Comparison of ENCODE assay signal across 20 cellular contexts in genomic region chr5:134380367-134380766, GRCh38. TPM values are rescaled to one million over a fixed set of nuclear protein-coding genes. Genes with fewer than 3 reads are reported as not detected.
DNase-seq lines count a peak whose midpoint lies in the region; ATAC-seq and TF ChIP-seq lines count a peak whose summit lies in the region.
"Had no signal": no experiment of that assay in that cellular context is flagged by ENCODE, and none has a peak within 500 bp of the region (broad histone marks: within the 10 kb centered on the region; RNA-seq: fewer than 3 reads in every experiment).

No MANE protein-coding gene starts in this region.

- ATAC-seq in activated naive CD4-positive, alpha-beta T cell treated with anti-CD3 and anti-CD28 coated beads, Interleukin-2, amount 50 U/mL, for 72 hours = no peak
- no peak for ATAC-seq in stimulated activated effector memory CD8-positive, alpha-beta T cell treated with anti-CD3 and anti-CD28 coated beads, Interleukin-12 subunit alpha, Interleukin-12 subunit beta, amount 100 ng/mL, for 72 hours
- no peak for ATAC-seq in HG03342 (IDR thresholded peaks at IDR 0.05; ENCODE audit: unreplicated experiment)

- no peaks in the 10 kb centered on the region for H3K27me3 Mint-ChIP-seq in T-helper 1 cell treated with Interleukin-12 subunit alpha and Interleukin-12 subunit beta and Interleukin-4 antibody, amounts not matched to agents 30 μg/mL and 1 μg/mL, for 36 hours (ENCODE audit: low read depth)
- H3K27me3 Mint-ChIP-seq in activated naive CD4-positive, alpha-beta T cell treated with anti-CD3 and anti-CD28 coated beads, Interleukin-2, amount 50 U/mL, for 24 hours = no peaks in the 10 kb centered on the region
- H3K27me3 Mint-ChIP-seq: B cell had no signal

- TF ChIP-seq CTCF in GM10266 (IDR thresholded peaks at IDR 0.05; ENCODE audit: control insufficient read depth, insufficient read depth, low read depth, missing control alignments) = no peak

- peak overlapping the region; percentile 37 for H3K27ac ChIP-seq in effector memory CD4-positive, alpha-beta T cell (ENCODE audit: insufficient read depth, low read length, poor library complexity, severe bottlenecking)
- H3K27ac ChIP-seq: 22Rv1 had no signal

- peaks cover 50% of the 10 kb centered on the region for H3K36me3 ChIP-seq in effector memory CD4-positive, alpha-beta T cell (ENCODE audit: control insufficient read depth, insufficient read depth, low read length)

- H3K27me3 ChIP-seq in effector memory CD4-positive, alpha-beta T cell (replicated peaks; ENCODE audit: control insufficient read depth, insufficient read depth, low read length, poor library complexity, severe bottlenecking) = no peaks in the 10 kb centered on the region

- peak overlapping the region; percentile 22 for H3K27ac Mint-ChIP-seq in T-helper 1 cell treated with Interleukin-12 subunit alpha and Interleukin-12 subunit beta and Interleukin-4 antibody, amounts not matched to agents 30 μg/mL and 1 μg/mL, for 36 hours
- peak overlapping the region; percentile 84 for H3K27ac Mint-ChIP-seq in activated naive CD4-positive, alpha-beta T cell treated with anti-CD3 and anti-CD28 coated beads, Interleukin-2, amount 50 U/mL, for 24 hours
- peak overlapping the region in 1 of 2 donors; percentile 77 for H3K27ac Mint-ChIP-seq in activated naive CD4-positive, alpha-beta T cell treated with anti-CD3 and anti-CD28 coated beads, Interleukin-2, amount 50 U/mL, for 72 hours
- H3K27ac Mint-ChIP-seq in stimulated activated effector memory CD8-positive, alpha-beta T cell treated with anti-CD3 and anti-CD28 coated beads, Interleukin-12 subunit alpha, Interleukin-12 subunit beta, amount 100 ng/mL, for 72 hours = no peak overlapping the region
- H3K27ac Mint-ChIP-seq: B cell had no signal

- peaks cover 31% of the 10 kb centered on the region for H3K4me1 Mint-ChIP-seq in T-helper 1 cell treated with Interleukin-12 subunit alpha and Interleukin-12 subunit beta and Interleukin-4 antibody, amounts not matched to agents 30 μg/mL and 1 μg/mL, for 36 hours (ENCODE audit: low read depth)
- H3K4me1 Mint-ChIP-seq in activated naive CD4-positive, alpha-beta T cell treated with anti-CD3 and anti-CD28 coated beads, Interleukin-2, amount 50 U/mL, for 24 hours = peaks cover 66% of the 10 kb centered on the region
- H3K4me1 Mint-ChIP-seq in stimulated activated effector memory CD8-positive, alpha-beta T cell treated with anti-CD3 and anti-CD28 coated beads, Interleukin-12 subunit alpha, Interleukin-12 subunit beta, amount 100 ng/mL, for 72 hours = peaks cover 13% of the 10 kb centered on the region

- no peaks in the 10 kb centered on the region for H3K9me3 Mint-ChIP-seq in T-helper 1 cell treated with Interleukin-12 subunit alpha and Interleukin-12 subunit beta and Interleukin-4 antibody, amounts not matched to agents 30 μg/mL and 1 μg/mL, for 36 hours
- H3K9me3 Mint-ChIP-seq in activated naive CD4-positive, alpha-beta T cell treated with anti-CD3 and anti-CD28 coated beads, Interleukin-2, amount 50 U/mL, for 24 hours = no peaks in the 10 kb centered on the region
- no peaks in the 10 kb centered on the region for H3K9me3 Mint-ChIP-seq in activated naive CD4-positive, alpha-beta T cell treated with anti-CD3 and anti-CD28 coated beads, Interleukin-2, amount 50 U/mL, for 72 hours
- H3K9me3 Mint-ChIP-seq in stimulated activated effector memory CD8-positive, alpha-beta T cell treated with anti-CD3 and anti-CD28 coated beads, Interleukin-12 subunit alpha, Interleukin-12 subunit beta, amount 100 ng/mL, for 72 hours = no peaks in the 10 kb centered on the region

- no peak for DNase-seq in T-helper 1 cell
- DNase-seq in activated naive CD4-positive, alpha-beta T cell treated with anti-CD3 and anti-CD28 coated beads, Interleukin-2, amount 50 U/mL, for 72 hours (ENCODE audit: low spot score in 2 of 2) = no peak
- no peak for DNase-seq in effector memory CD4-positive, alpha-beta T cell
- DNase-seq in GM10266 (ENCODE audit: extremely low spot score) = no peak
- DNase-seq in stimulated activated effector memory CD8-positive, alpha-beta T cell treated with anti-CD3 and anti-CD28 coated beads, Interleukin-12 subunit alpha, Interleukin-12 subunit beta, amount 100 ng/mL, for 72 hours (ENCODE audit: low spot score in 2 of 2) = no peak
- DNase-seq: DMS79 treated with DMSO at 0.1 percent for 48 hours, GDM1, MV-4-11, NCI-H1417, NCI-H1930, NCI-H446 treated with DMSO at 0.1 percent for 48 hours, OCI-M1, SHP77 treated with DMSO at 0.1 percent for 48 hours had no signal

- H3K4me3 ChIP-seq in effector memory CD4-positive, alpha-beta T cell (ENCODE audit: insufficient read depth, low read depth, low read length, poor library complexity, severe bottlenecking) = no peak overlapping the region
- H3K4me3 ChIP-seq: HAP-1, K562 had no signal

- no peak overlapping the region for H3K4me3 Mint-ChIP-seq in T-helper 1 cell treated with Interleukin-12 subunit alpha and Interleukin-12 subunit beta and Interleukin-4 antibody, amounts not matched to agents 30 μg/mL and 1 μg/mL, for 36 hours
- peak overlapping the region; percentile 59 for H3K4me3 Mint-ChIP-seq in activated naive CD4-positive, alpha-beta T cell treated with anti-CD3 and anti-CD28 coated beads, Interleukin-2, amount 50 U/mL, for 24 hours
- H3K4me3 Mint-ChIP-seq in stimulated activated effector memory CD8-positive, alpha-beta T cell treated with anti-CD3 and anti-CD28 coated beads, Interleukin-12 subunit alpha, Interleukin-12 subunit beta, amount 100 ng/mL, for 72 hours = no peak overlapping the region
- H3K4me3 Mint-ChIP-seq: B cell had no signal

- no peaks in the 10 kb centered on the region for H3K9me3 ChIP-seq in effector memory CD4-positive, alpha-beta T cell (ENCODE audit: control insufficient read depth, low read length)
- H3K9me3 ChIP-seq: HAP-1 had no signal

- H3K4me1 ChIP-seq in effector memory CD4-positive, alpha-beta T cell (ENCODE audit: control insufficient read depth, insufficient read depth, low read length, poor library complexity, severe bottlenecking) = peaks cover 4% of the 10 kb centered on the region
- H3K4me1 ChIP-seq: HAP-1 had no signal

- H3K36me3 Mint-ChIP-seq in T-helper 1 cell treated with Interleukin-12 subunit alpha and Interleukin-12 subunit beta and Interleukin-4 antibody, amounts not matched to agents 30 μg/mL and 1 μg/mL, for 36 hours (ENCODE audit: low read depth) = peaks cover 41% of the 10 kb centered on the region
- peaks cover 20% of the 10 kb centered on the region for H3K36me3 Mint-ChIP-seq in activated naive CD4-positive, alpha-beta T cell treated with anti-CD3 and anti-CD28 coated beads, Interleukin-2, amount 50 U/mL, for 24 hours
- peaks cover 17 to 37% of the 10 kb centered on the region in 2 donors for H3K36me3 Mint-ChIP-seq in activated naive CD4-positive, alpha-beta T cell treated with anti-CD3 and anti-CD28 coated beads, Interleukin-2, amount 50 U/mL, for 72 hours
- H3K36me3 Mint-ChIP-seq in stimulated activated effector memory CD8-positive, alpha-beta T cell treated with anti-CD3 and anti-CD28 coated beads, Interleukin-12 subunit alpha, Interleukin-12 subunit beta, amount 100 ng/mL, for 72 hours = peaks cover 100% of the 10 kb centered on the region

RNA-seq across cellular contexts. Expression of gene UBE2B, which starts 9.0 kb away (rescaled TPM):
- total RNA-seq in activated naive CD4-positive, alpha-beta T cell treated with anti-CD3 and anti-CD28 coated beads, Interleukin-2, amount 50 U/mL, for 72 hours = 100 to 1,000 TPM in 1 of 2 donors, 10 to 100 TPM in 1; 93.3 to 125 TPM

RNA-seq across cellular contexts. Expression of gene CDKL3, which starts 13.4 kb away (rescaled TPM):
- 1 to 10 TPM; 1.5 to 6.3 TPM for total RNA-seq in activated naive CD4-positive, alpha-beta T cell treated with anti-CD3 and anti-CD28 coated beads, Interleukin-2, amount 50 U/mL, for 72 hours

RNA-seq across cellular contexts. Expression of gene CDKN2AIPNL, which starts 31.3 kb away (rescaled TPM):
- total RNA-seq in activated naive CD4-positive, alpha-beta T cell treated with anti-CD3 and anti-CD28 coated beads, Interleukin-2, amount 50 U/mL, for 72 hours = 10 to 100 TPM in 1 of 2 donors, 1 to 10 TPM in 1; 6.0 to 37.7 TPM
